In the genomic region with DNA sequence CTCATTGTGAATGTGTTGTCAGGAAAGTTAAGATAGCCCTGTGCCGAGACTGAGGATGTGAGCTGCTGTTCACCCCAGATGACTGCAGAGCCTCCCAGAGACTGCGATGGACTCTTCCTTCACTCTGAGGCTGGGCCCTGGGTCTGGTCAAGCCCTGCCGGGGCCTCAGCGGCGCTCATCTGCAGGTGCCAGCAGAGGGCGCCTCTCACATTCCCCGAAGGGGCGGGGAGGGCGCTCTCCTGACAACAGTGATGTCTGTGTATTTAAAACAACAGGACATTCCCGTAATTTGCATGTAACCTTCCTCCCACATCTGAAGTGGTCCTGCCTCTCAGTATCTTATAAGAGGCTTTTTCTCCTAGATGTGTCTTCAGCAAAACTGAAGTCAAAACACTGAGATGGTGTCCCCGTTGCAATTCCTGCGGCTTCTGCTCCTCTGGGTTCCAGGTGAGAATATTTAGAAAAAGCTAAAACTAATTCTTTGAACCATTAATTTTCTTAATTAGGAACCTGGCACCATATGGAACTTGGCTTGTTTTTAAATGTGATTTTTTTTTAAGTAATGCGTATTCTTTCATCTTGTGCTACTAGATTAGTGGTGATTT, we compare ENCODE assay signal across 9 cellular contexts.
DNase-seq lines count a peak whose midpoint lies in the region; ATAC-seq and TF ChIP-seq lines count a peak whose summit lies in the region.
"Had no signal": no experiment of that assay in that cellular context is flagged by ENCODE, and none has a peak within 500 bp of the region (broad histone marks: within the 10 kb centered on the region; RNA-seq: fewer than 3 reads in every experiment).

No MANE protein-coding gene starts in this region.

- DNase-seq in AG09309 (ENCODE audit: low read depth) (no peak), iPS-NIHi7 (ENCODE audit: extremely low spot score) (peak; percentile 90), globus pallidus (ENCODE audit: low spot score) (no peak), NCI-H345 treated with DMSO at 0.1 percent for 48 hours (lab: John Stamatoyannopoulos, UW; ENCODE audit: unreplicated experiment) (no peak), NCI-H128 (lab: John Stamatoyannopoulos, UW; ENCODE audit: unreplicated experiment) (no peak)

- H3F3A ChIP-seq in SU-DHL-6 (ENCODE audit: insufficient read depth), result no peaks in the 10 kb centered on the region

- no peak overlapping the region for H3K4me2 ChIP-seq in SU-DHL-6 (ENCODE audit: low read depth, low read length, poor library complexity, severe bottlenecking)

- H2AFZ ChIP-seq in SU-DHL-6 (ENCODE audit: low read depth, low read length, severe bottlenecking), result no peak overlapping the region

- no peaks in the 10 kb centered on the region for H3K36me3 ChIP-seq in SU-DHL-6 (ENCODE audit: low read length)

- ATAC-seq in HG03175 (IDR thresholded peaks at IDR 0.05; ENCODE audit: unreplicated experiment), result peak; percentile 68

- no peaks in the 10 kb centered on the region for H3K27me3 ChIP-seq in SU-DHL-6 (ENCODE audit: low read length)

- no peak overlapping the region for H3K9ac ChIP-seq in SU-DHL-6 (ENCODE audit: low read length)

- H3K4me3 ChIP-seq in AG09309 (ENCODE audit: control insufficient read depth, low read depth, low read length) (no peak overlapping the region), SU-DHL-6 (ENCODE audit: insufficient read depth, low read length, poor library complexity, severe bottlenecking) (no peak overlapping the region)

- H3K27ac ChIP-seq in SU-DHL-6 (ENCODE audit: low read depth, low read length), result no peak overlapping the region
- H3K27ac ChIP-seq: epithelial cell of prostate had no signal

- no peaks in the 10 kb centered on the region for H3K9me2 ChIP-seq in SU-DHL-6 (replicated peaks; ENCODE audit: insufficient read depth, low read length)

- TF ChIP-seq CTCF in AG09309 (IDR thresholded peaks at IDR 0.05; ENCODE audit: control insufficient read depth, insufficient read depth, low read depth, low read length, missing control alignments) (peak; percentile 81), GM12873 (IDR thresholded peaks at IDR 0.05; ENCODE audit: insufficient read depth, low read depth, low read length, missing control alignments) (peak; percentile 87), SU-DHL-6 (IDR thresholded peaks at IDR 0.05; ENCODE audit: insufficient read depth, low read length, poor library complexity, severe bottlenecking) (peak; percentile 87)

- H3K79me2 ChIP-seq in SU-DHL-6 (ENCODE audit: insufficient read depth, low read length), result no peaks in the 10 kb centered on the region

- H4K20me1 ChIP-seq in SU-DHL-6 (ENCODE audit: low read depth, low read length), result no peaks in the 10 kb centered on the region

- H3K9me3 ChIP-seq in SU-DHL-6 (ENCODE audit: insufficient read depth, low read length), result no peaks in the 10 kb centered on the region
